8 cellular contexts compared by ENCODE assay signal in the genomic region with DNA sequence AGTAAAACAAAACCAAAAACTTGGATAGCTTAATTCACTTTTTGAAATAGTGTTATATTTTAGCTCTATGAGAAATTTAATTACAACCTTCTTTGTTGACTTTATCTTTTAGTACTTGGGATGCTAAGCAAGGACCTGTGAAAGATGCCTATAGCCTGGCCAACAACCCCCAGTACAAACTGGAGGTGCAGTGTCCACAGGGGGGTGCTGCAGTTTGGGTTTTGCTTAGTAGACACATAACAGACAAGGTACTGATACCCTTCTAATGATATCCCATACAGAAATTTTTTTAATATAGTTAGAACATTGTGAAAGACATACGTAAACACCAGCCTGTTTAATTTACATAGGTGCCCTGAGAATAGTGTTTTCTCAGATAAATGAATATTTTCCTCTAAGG. TPM values are rescaled to one million over a fixed set of nuclear protein-coding genes. Genes with fewer than 3 reads are reported as not detected.
A peak's percentile ranks its signal among the peaks of the same experiment; 100 is the strongest.
DNase-seq lines count a peak whose midpoint lies in the region; TF ChIP-seq lines count a peak whose summit lies in the region.

No MANE protein-coding gene starts in this region.

- no peaks in the 10 kb centered on the region for H3K4me1 ChIP-seq in OCI-LY3 (ENCODE audit: low read length)
- H3K4me1 ChIP-seq in adrenal gland (replicated peaks in 1 of 2) = no peaks in the 10 kb centered on the region

- peak; percentile 3 for DNase-seq in NK-92 treated with Interleukin-12 subunit alpha and Interleukin-12 subunit beta, amount 100 ng/mL, for 24 hours (lab: John Stamatoyannopoulos, UW)
- DNase-seq in NK-92 (lab: John Stamatoyannopoulos, UW; ENCODE audit: unreplicated experiment) (no peak), adrenal gland (peak in 4 of 7 donors; percentile 40 to 59 (median 48)), lung microvascular endothelial cell (ENCODE audit: low read depth in 2 of 2) (peak; percentile 51 to 53), 8988T (no peak), GM19240 (ENCODE audit: insufficient read length, low spot score) (no peak), LoVo (ENCODE audit: low spot score) (no peak)

- H3K9ac ChIP-seq in OCI-LY3 (ENCODE audit: low read length) = no peak overlapping the region

- H3K27ac ChIP-seq in OCI-LY3 (ENCODE audit: low read length) (no peak overlapping the region), adrenal gland (no peak overlapping the region)

- peaks cover 37% of the 10 kb centered on the region for H3K36me3 ChIP-seq in OCI-LY3 (replicated peaks; ENCODE audit: low read depth, low read length)
- peaks cover 0 to 66% of the 10 kb centered on the region in 2 donors for H3K36me3 ChIP-seq in adrenal gland (replicated peaks in 1 of 2)

- no peak overlapping the region for H3K4me2 ChIP-seq in OCI-LY3 (ENCODE audit: low read length)

- H3K4me3 ChIP-seq in OCI-LY3 (ENCODE audit: low read length) (no peak overlapping the region), adrenal gland (no peak overlapping the region)

- no peak overlapping the region for H2AFZ ChIP-seq in OCI-LY3 (ENCODE audit: low read depth, low read length)

- whole genome bisulfite sequencing in adrenal gland, 4 donors = 87 to 91% (median 89%) methylated on average over 1 of the region's 1 CpG

- H3K27me3 ChIP-seq in OCI-LY3 (ENCODE audit: low read depth, low read length) (no peaks in the 10 kb centered on the region), adrenal gland (no peaks in the 10 kb centered on the region)

- peak; percentile 81 for TF ChIP-seq CTCF in OCI-LY3 (IDR thresholded peaks at IDR 0.05; ENCODE audit: low read depth, low read length)
- peak in 5 of 6 experiments; percentile 22 to 42 (median 39) for TF ChIP-seq CTCF in adrenal gland (IDR thresholded peaks at IDR 0.05)

- no peaks in the 10 kb centered on the region for H3K79me2 ChIP-seq in OCI-LY3 (ENCODE audit: low read length)

- H4K20me1 ChIP-seq in OCI-LY3 (ENCODE audit: insufficient read depth, low read length) = no peaks in the 10 kb centered on the region

- no peaks in the 10 kb centered on the region for H3K9me3 ChIP-seq in OCI-LY3 (ENCODE audit: insufficient read depth, low read length)
- no peaks in the 10 kb centered on the region for H3K9me3 ChIP-seq in adrenal gland (replicated peaks in 1 of 3)

- intact Hi-C loops in adrenal gland (cut with DNase I) = no loop called here

- no peak for TF ChIP-seq POLR2A in adrenal gland (IDR thresholded peaks at IDR 0.05)

RNA-seq across cellular contexts. Expression of a gene that starts 35.3 kb away (rescaled TPM):
- total RNA-seq in adrenal gland (10 to 100 TPM; 31.1 to 54.9 (median 43.3) TPM), lung microvascular endothelial cell (16.3 and 27.0 TPM in 2 replicates)
- polyA plus RNA-seq in adrenal gland = 10 to 100 TPM; 14.4 to 32.4 (median 18.2) TPM

Comparison
In these comparisons a context has a peak if more than half of its experiments do, and no peak if none do; other contexts are left out.
1. DNase-seq: peak in NK-92 treated with Interleukin-12 subunit alpha and Interleukin-12 subunit beta, amount 100 ng/mL, for 24 hours (single experiment), adrenal gland (4 of 7) and lung microvascular endothelial cell (2 of 2); none in NK-92 (single experiment), 8988T (single experiment), GM19240 (single experiment) and LoVo (single experiment).